ENCODE assay signal across 15 cellular contexts in genomic region chr10:79540930-79541329, GRCh38. TPM values are rescaled to one million over a fixed set of nuclear protein-coding genes. Genes with fewer than 3 reads are reported as not detected.
DNase-seq lines count a peak whose midpoint lies in the region; ATAC-seq, FAIRE-seq and TF ChIP-seq lines count a peak whose summit lies in the region.
"Not testable (repeated sequence)": the region's sequence is repeated elsewhere in the genome, so short reads cannot be mapped to it uniquely, and the experiment has no call there.
"Had no signal": no experiment of that assay in that cellular context is flagged by ENCODE, and none has a peak within 500 bp of the region (broad histone marks: within the 10 kb centered on the region; RNA-seq: fewer than 3 reads in every experiment).

No MANE protein-coding gene starts in this region.

- not testable (repeated sequence) for H3K79me1 ChIP-seq in IMR-90 (ENCODE audit: low read depth in 1 of 2, low read length in 2 of 2)

- H3K27me3 Mint-ChIP-seq in natural killer cell treated with Interleukin-12 subunit alpha and Interleukin-12 subunit beta and Interleukin-15 and Interleukin-18, amount 100 ng/mL, for 72 hours: not testable (repeated sequence)

- TF ChIP-seq CTCF in IMR-90 (conservative IDR thresholded peaks at IDR 0.05; ENCODE audit: low read depth, low read length): not testable (repeated sequence)

- not testable (repeated sequence) for H3K4ac ChIP-seq in IMR-90 (ENCODE audit: low read depth, low read length)

- POLR2A ChIA-PET in IMR-90 (lab: Charles Lee; ENCODE audit: unreplicated experiment): not testable (repeated sequence)

- peak; percentile 89 for ATAC-seq in GM18873 (IDR thresholded peaks at IDR 0.05; ENCODE audit: low FRiP score, unreplicated experiment)
- peak; percentile 50 for ATAC-seq in GM19468 (IDR thresholded peaks at IDR 0.05; ENCODE audit: extremely low read depth, unreplicated experiment)
- ATAC-seq in GM21825 (IDR thresholded peaks at IDR 0.05; ENCODE audit: unreplicated experiment): peak; percentile 86
- peak; percentile 96 for ATAC-seq in HG02938 (IDR thresholded peaks at IDR 0.05; ENCODE audit: unreplicated experiment)
- peak; percentile 88 for ATAC-seq in HG03196 (IDR thresholded peaks at IDR 0.05; ENCODE audit: unreplicated experiment)
- peak; percentile 51; the same call in 1 of the 2 replicates for ATAC-seq in IMR-90 (ENCODE audit: low read depth)
- peak; percentile 50 to 76 for ATAC-seq in natural killer cell treated with Interleukin-12 subunit alpha and Interleukin-12 subunit beta and Interleukin-15 and Interleukin-18, amount 100 ng/mL, for 72 hours

- H4K5ac ChIP-seq in IMR-90 (ENCODE audit: low read depth, low read length): not testable (repeated sequence)

- not testable (repeated sequence) for H2AK5ac ChIP-seq in IMR-90 (ENCODE audit: low read depth, low read length)

- DNase-seq in GM12891 (ENCODE audit: insufficient read length, low spot score); IMR-90; natural killer cell treated with Interleukin-12 subunit alpha and Interleukin-12 subunit beta and Interleukin-15 and Interleukin-18, amount 100 ng/mL, for 72 hours (ENCODE audit: low spot score): not testable (repeated sequence)

- H3K27ac Mint-ChIP-seq in natural killer cell treated with Interleukin-12 subunit alpha and Interleukin-12 subunit beta and Interleukin-15 and Interleukin-18, amount 100 ng/mL, for 72 hours: not testable (repeated sequence)

- H2BK120ac ChIP-seq in IMR-90 (ENCODE audit: low read depth, low read length): not testable (repeated sequence)

- CTCF ChIA-PET in IMR-90 (lab: Yijun Ruan, JAX): not testable (repeated sequence)

- not testable (repeated sequence) for H4K20me1 ChIP-seq in IMR-90 (ENCODE audit: insufficient read depth, low read length)

- H3K9me3 ChIP-seq in IMR-90 (ENCODE audit: control insufficient read depth, insufficient read depth, low read length): not testable (repeated sequence)

- H3K9me3 Mint-ChIP-seq in natural killer cell treated with Interleukin-12 subunit alpha and Interleukin-12 subunit beta and Interleukin-15 and Interleukin-18, amount 100 ng/mL, for 72 hours: not testable (repeated sequence)

- TF ChIP-seq RAD21 in IMR-90 (IDR thresholded peaks at IDR 0.05; ENCODE audit: low read length): not testable (repeated sequence)

- intact Hi-C loops in IMR-90 (cut with micrococcal nuclease): loop anchor here (10.0 kb wide), 1 partner anchor 594 kb away; the partner anchor contains the start of gene PLAC9

- not testable (repeated sequence) for H2AFZ ChIP-seq in IMR-90 (replicated peaks; ENCODE audit: low read length, poor library complexity)

- in situ Hi-C loops in IMR-90 (cut with MboI; ENCODE audit: low sequenced_read_pairs): not testable (repeated sequence)

- H4K8ac ChIP-seq in IMR-90 (ENCODE audit: low read depth in 2 of 2, low read length in 2 of 2): not testable (repeated sequence)

- H3K56ac ChIP-seq in IMR-90 (ENCODE audit: extremely low read depth, insufficient read depth, low read length): not testable (repeated sequence)

- dilution Hi-C loops in IMR-90 (cut with HindIII; ENCODE audit: low sequenced_read_pairs, unreplicated experiment): not testable (repeated sequence)

- H4K91ac ChIP-seq in IMR-90 (ENCODE audit: insufficient read depth, low read depth, low read length): not testable (repeated sequence)

- not testable (repeated sequence) for H3K27ac ChIP-seq in IMR-90 (ENCODE audit: insufficient read depth, low read length)

- H3K4me2 ChIP-seq in IMR-90 (ENCODE audit: low read depth, low read length): not testable (repeated sequence)

- not testable (repeated sequence) for BruUV-seq in IMR-90 (replicated peaks; lab: Mats Ljungman, UMichigan)

- H3K9ac ChIP-seq in IMR-90 (ENCODE audit: low read depth, low read length): not testable (repeated sequence)

- not testable (repeated sequence) for H3K23ac ChIP-seq in IMR-90 (ENCODE audit: low read depth, low read length)

- WGBS in IMR-90 (ENCODE audit: extremely low coverage in 2 of 2, insufficient read length in 1 of 2), 2 experiments: no CpG with 5 or more reads among the region's 1 CpG

- H2AK9ac ChIP-seq in IMR-90 (replicated peaks; ENCODE audit: low read depth, low read length, poor library complexity): not testable (repeated sequence)

- H3K4me1 Mint-ChIP-seq in natural killer cell treated with Interleukin-12 subunit alpha and Interleukin-12 subunit beta and Interleukin-15 and Interleukin-18, amount 100 ng/mL, for 72 hours (ENCODE audit: low read depth in 2 of 2): not testable (repeated sequence)

- H3K18ac ChIP-seq in IMR-90 (ENCODE audit: low read depth, low read length): not testable (repeated sequence)

- not testable (repeated sequence) for H2BK20ac ChIP-seq in IMR-90 (ENCODE audit: low read depth, low read length)

- not testable (repeated sequence) for H2BK15ac ChIP-seq in IMR-90 (ENCODE audit: low read depth, low read length)

- not testable (repeated sequence) for TF ChIP-seq POLR2A in GM12891 (IDR thresholded peaks at IDR 0.05; ENCODE audit: low read depth, low read length); IMR-90 (IDR thresholded peaks at IDR 0.05; ENCODE audit: low read depth, low read length)

- H3K4me3 Mint-ChIP-seq in natural killer cell treated with Interleukin-12 subunit alpha and Interleukin-12 subunit beta and Interleukin-15 and Interleukin-18, amount 100 ng/mL, for 72 hours: not testable (repeated sequence)

- H3K36me3 Mint-ChIP-seq in natural killer cell treated with Interleukin-12 subunit alpha and Interleukin-12 subunit beta and Interleukin-15 and Interleukin-18, amount 100 ng/mL, for 72 hours: not testable (repeated sequence)

- H3K14ac ChIP-seq in IMR-90 (replicated peaks; ENCODE audit: low read depth, low read length): not testable (repeated sequence)

- H3K4me3 ChIP-seq in IMR-90 (ENCODE audit: insufficient read depth, low read depth, low read length): not testable (repeated sequence)

- H2BK5ac ChIP-seq in IMR-90 (ENCODE audit: low read depth, low read length, poor library complexity, severe bottlenecking): not testable (repeated sequence)

- H3K36me3 ChIP-seq in IMR-90 (ENCODE audit: control insufficient read depth, insufficient read depth, low read length): not testable (repeated sequence)

- H3K4me1 ChIP-seq in IMR-90 (ENCODE audit: control insufficient read depth, insufficient read depth, low read length): not testable (repeated sequence)

- peaks cover 12% of the 10 kb centered on the region for H3K27me3 ChIP-seq in IMR-90 (ENCODE audit: control insufficient read depth, insufficient read depth, low read length)

- H3K9me1 ChIP-seq in IMR-90 (ENCODE audit: insufficient read depth, low read length): not testable (repeated sequence)

- peak; percentile 80 for FAIRE-seq in GM12891 (lab: Jason Lieb, UNC)

RNA-seq across cellular contexts. Expression of gene SFTPA2, which starts 19.3 kb away (rescaled TPM):
- polyA plus RNA-seq in GM12891 (2012; ENCODE audit: low read depth, missing spikeins): not detected
- total RNA-seq in IMR-90 (2012; rRNA removed): not detected in 2 replicates
- polyA plus RNA-seq in IMR-90 (2012; rRNA removed): not detected in 2 replicates
- not detected in 2 replicates for polyA plus RNA-seq in IMR-90 (2012; cell fraction: cytosol; rRNA removed)
- 0.03 TPM in 1 of 2 replicates, not detected in the other for polyA plus RNA-seq in IMR-90 (2012; cell fraction: nucleus; rRNA removed; ENCODE audit: low replicate concordance)
- not detected for total RNA-seq in natural killer cell treated with Interleukin-12 subunit alpha and Interleukin-12 subunit beta and Interleukin-15 and Interleukin-18, amount 100 ng/mL, for 72 hours
- total RNA-seq: A172, Caco-2, Daoy, foreskin keratinocyte, MCF 10A, thoracic aorta had no signal
- polyA plus RNA-seq: foreskin keratinocyte had no signal

RNA-seq across cellular contexts. Expression of gene EIF5AL1, which starts 28.6 kb away (rescaled TPM):
- 0.94 TPM for polyA plus RNA-seq in GM12891 (2012; ENCODE audit: low read depth, missing spikeins)
- 1.1 and 1.7 TPM in 2 replicates for total RNA-seq in IMR-90 (2012; rRNA removed)
- polyA plus RNA-seq in IMR-90 (2012; rRNA removed): 0.59 and 1.4 TPM in 2 replicates
- polyA plus RNA-seq in IMR-90 (2012; cell fraction: cytosol; rRNA removed): 0.14 and 0.64 TPM in 2 replicates
- 0.45 and 0.69 TPM in 2 replicates for polyA plus RNA-seq in IMR-90 (2012; cell fraction: nucleus; rRNA removed; ENCODE audit: low replicate concordance)
- total RNA-seq in natural killer cell treated with Interleukin-12 subunit alpha and Interleukin-12 subunit beta and Interleukin-15 and Interleukin-18, amount 100 ng/mL, for 72 hours: 1 to 10 TPM in 1 of 2 donors, under 1 TPM in 1; 0.11 to 4.8 TPM
- total RNA-seq: lower lobe of right lung had no signal
